In the genomic region with DNA sequence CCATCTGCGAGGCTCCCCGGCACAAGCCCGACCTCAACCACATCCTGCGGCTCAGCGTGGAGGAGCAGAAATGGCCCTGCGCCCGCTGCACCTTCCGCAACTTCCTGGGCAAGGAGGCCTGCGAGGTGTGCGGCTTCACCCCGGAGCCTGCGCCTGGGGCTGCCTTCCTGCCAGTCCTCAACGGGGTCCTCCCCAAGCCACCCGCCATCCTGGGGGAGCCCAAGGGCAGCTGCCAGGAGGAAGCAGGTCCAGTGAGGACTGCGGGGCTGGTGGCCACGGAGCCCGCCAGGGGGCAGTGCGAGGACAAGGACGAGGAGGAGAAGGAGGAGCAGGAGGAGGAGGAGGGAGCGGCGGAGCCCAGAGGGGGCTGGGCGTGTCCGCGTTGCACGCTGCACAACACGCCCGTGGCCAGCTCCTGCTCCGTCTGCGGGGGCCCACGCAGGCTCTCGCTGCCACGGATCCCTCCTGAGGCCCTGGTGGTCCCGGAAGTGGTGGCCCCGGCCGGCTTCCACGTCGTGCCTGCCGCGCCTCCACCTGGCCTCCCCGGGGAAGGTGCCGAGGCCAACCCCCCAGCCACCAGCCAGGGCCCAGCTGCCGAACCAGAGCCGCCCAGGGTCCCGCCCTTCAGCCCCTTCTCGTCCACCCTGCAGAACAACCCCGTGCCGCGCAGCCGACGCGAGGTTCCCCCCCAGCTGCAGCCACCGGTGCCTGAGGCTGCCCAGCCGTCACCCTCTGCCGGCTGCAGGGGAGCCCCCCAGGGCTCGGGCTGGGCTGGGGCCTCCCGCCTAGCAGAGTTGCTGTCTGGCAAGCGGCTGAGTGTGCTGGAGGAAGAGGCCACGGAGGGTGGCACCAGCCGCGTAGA, we compare ENCODE assay signal across 6 cellular contexts. TPM values are rescaled to one million over a fixed set of nuclear protein-coding genes. Genes with fewer than 3 reads are reported as not detected.
DNase-seq lines count a peak whose midpoint lies in the region; TF ChIP-seq lines count a peak whose summit lies in the region.

No MANE protein-coding gene starts in this region.

- intact Hi-C loops in sigmoid colon (cut with DNase I) = no loop called here

- CTCF ChIA-PET in RWPE1 (lab: Yijun Ruan, JAX) = interaction anchor here (0.6 kb wide), 2 partner anchors 10 to 84 kb away, joined by 3 to 5 read pairs; partner anchors contain the start of gene WFIKKN1

- TF ChIP-seq POLR2A in sigmoid colon (IDR thresholded peaks at IDR 0.05) = no peak

- peak; percentile 57 for TF ChIP-seq CTCF in AG10803 (conservative IDR thresholded peaks at IDR 0.05; ENCODE audit: low read length)
- TF ChIP-seq CTCF in RWPE1 (conservative IDR thresholded peaks at IDR 0.05; ENCODE audit: low read depth) = peak; percentile 63
- peak in 3 of 4 experiments; percentile 39 to 46 (median 44) for TF ChIP-seq CTCF in sigmoid colon (IDR thresholded peaks at IDR 0.05)

- TF ChIP-seq EP300 in sigmoid colon (IDR thresholded peaks at IDR 0.05) = no peak

- H3K4me1 ChIP-seq in effector memory CD4-positive, alpha-beta T cell (ENCODE audit: control insufficient read depth, insufficient read depth, low read length, poor library complexity, severe bottlenecking) = peaks cover 3% of the 10 kb centered on the region
- H3K4me1 ChIP-seq in sigmoid colon = peaks cover 0 to 5% (median 2%) of the 10 kb centered on the region in 4 donors

- DNase-seq in AG10803 (ENCODE audit: low read depth) (peak; percentile 58), RWPE1 (ENCODE audit: low spot score) (no peak), sigmoid colon (peak; percentile 86), NCI-H1105 (lab: John Stamatoyannopoulos, UW) (no peak), DMS 273 (lab: John Stamatoyannopoulos, UW; ENCODE audit: unreplicated experiment) (no peak)
- peak in 2 of 3 donors; percentile 19 to 48 for DNase-seq in effector memory CD4-positive, alpha-beta T cell

- no peaks in the 10 kb centered on the region for H3K9me3 ChIP-seq in effector memory CD4-positive, alpha-beta T cell (ENCODE audit: control insufficient read depth, low read length)
- no peaks in the 10 kb centered on the region for H3K9me3 ChIP-seq in sigmoid colon

- H3K4me3 ChIP-seq in AG10803 (ENCODE audit: low read length) = no peak overlapping the region
- no peak overlapping the region for H3K4me3 ChIP-seq in effector memory CD4-positive, alpha-beta T cell (ENCODE audit: insufficient read depth, low read depth, low read length, poor library complexity, severe bottlenecking)
- H3K4me3 ChIP-seq in sigmoid colon = peak overlapping the region in 2 of 4 donors; percentile 19 to 31

- H3K27ac ChIP-seq in RWPE1 (peak overlapping the region; percentile 44), sigmoid colon (no peak overlapping the region)
- H3K27ac ChIP-seq in effector memory CD4-positive, alpha-beta T cell (ENCODE audit: insufficient read depth, low read length, poor library complexity, severe bottlenecking) = no peak overlapping the region

- H3K27me3 ChIP-seq in effector memory CD4-positive, alpha-beta T cell (replicated peaks; ENCODE audit: control insufficient read depth, insufficient read depth, low read length, poor library complexity, severe bottlenecking) = no peaks in the 10 kb centered on the region
- no peaks in the 10 kb centered on the region for H3K27me3 ChIP-seq in sigmoid colon

- peaks cover 23% of the 10 kb centered on the region for H3K36me3 ChIP-seq in effector memory CD4-positive, alpha-beta T cell (ENCODE audit: control insufficient read depth, insufficient read depth, low read length)
- peaks cover 0 to 42% (median 14%) of the 10 kb centered on the region in 4 donors for H3K36me3 ChIP-seq in sigmoid colon

- WGBS in sigmoid colon, 2 donors = 52 to 76% methylated on average over 60 of the region's 60 CpGs

- POLR2A ChIA-PET in RWPE1 (lab: Yijun Ruan, JAX; ENCODE audit: low non-redundant PET) = no interaction called here

RNA-seq across cellular contexts. Expression of gene PRR35, which starts 13.1 kb away (rescaled TPM):
- total RNA-seq in sigmoid colon = not detected
- not detected for polyA plus RNA-seq in sigmoid colon

RNA-seq across cellular contexts. Expression of gene CAPN15, which starts 19.6 kb away (rescaled TPM):
- 10 to 100 TPM; 10.3 to 24.4 (median 16.9) TPM for total RNA-seq in sigmoid colon
- polyA plus RNA-seq in sigmoid colon = 10 to 100 TPM; 35.4 to 85.8 (median 60.1) TPM

RNA-seq across cellular contexts. Expression of gene NHLRC4, which starts 19.7 kb away (rescaled TPM):
- 1 to 10 TPM; 1.5 to 4.2 (median 1.7) TPM for total RNA-seq in sigmoid colon
- 1 to 10 TPM in 1 of 3 donors, under 1 TPM in 2; 0.60 to 1.5 (median 0.69) TPM for polyA plus RNA-seq in sigmoid colon

RNA-seq across cellular contexts. Expression of gene PIGQ, which starts 22.6 kb away (rescaled TPM):
- total RNA-seq in sigmoid colon = 10 to 100 TPM; 15.5 to 45.7 (median 22.6) TPM
- polyA plus RNA-seq in sigmoid colon = 10 to 100 TPM; 11.1 to 47.4 (median 12.0) TPM

RNA-seq across cellular contexts. Expression of gene RAB40C, which starts 42.7 kb away (rescaled TPM):
- total RNA-seq in sigmoid colon = 10 to 100 TPM; 16.8 to 32.7 (median 17.9) TPM
- 10 to 100 TPM; 28.8 to 41.2 (median 38.3) TPM for polyA plus RNA-seq in sigmoid colon

Comparison
In these comparisons a context has a peak if more than half of its experiments do, and no peak if none do; other contexts are left out.
1. DNase-seq: peak in AG10803 (single experiment), effector memory CD4-positive, alpha-beta T cell (2 of 3) and sigmoid colon (single experiment); none in RWPE1 (single experiment), NCI-H1105 (single experiment) and DMS 273 (single experiment).
2. Peak in every context shown above with its lines, with median percentiles within 50 percentile points of each other: CTCF ChIP-seq.